10 cellular contexts compared by ENCODE assay signal in the genomic region with DNA sequence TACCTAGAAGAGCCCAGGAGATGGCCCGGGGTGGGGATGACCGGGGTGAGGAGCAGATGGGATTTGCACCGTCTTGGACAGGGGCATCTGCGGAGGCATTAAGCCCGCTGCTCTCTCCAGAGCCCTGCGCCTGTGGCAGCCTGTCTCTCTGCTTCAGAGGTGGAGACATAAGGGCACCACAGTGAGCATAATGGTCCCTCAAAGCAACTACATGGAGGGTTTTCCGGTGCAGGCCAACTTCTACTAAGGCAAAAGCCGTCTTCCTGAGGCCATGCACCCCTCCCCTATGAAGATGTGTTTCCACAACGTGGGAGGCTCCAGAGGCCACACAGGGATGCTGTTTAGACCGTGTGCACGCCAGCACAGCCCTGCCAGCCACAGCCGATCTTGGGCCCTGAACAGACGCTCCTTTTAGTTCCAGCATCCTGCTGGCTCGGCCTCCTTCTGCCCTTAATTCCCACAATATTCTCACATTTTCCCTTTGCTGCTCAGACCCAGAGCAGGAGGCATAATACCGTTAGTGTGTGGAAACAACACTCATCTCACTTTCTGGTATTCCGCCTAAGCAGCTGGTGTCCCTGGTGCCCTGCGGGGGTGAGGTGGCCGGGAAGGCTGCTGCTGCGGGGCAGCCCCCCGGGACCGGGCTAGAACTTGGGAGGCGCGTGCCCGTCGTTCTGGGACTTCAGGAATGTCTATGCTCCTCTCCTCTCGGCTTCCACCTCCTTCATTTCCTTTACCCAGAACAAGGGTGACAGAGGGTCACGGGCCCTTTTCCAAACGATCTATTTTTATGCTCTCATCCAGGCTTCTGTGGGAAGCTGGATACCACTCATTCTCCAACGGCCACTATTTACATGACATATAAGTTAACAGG.
DNase-seq lines count a peak whose midpoint lies in the region; TF ChIP-seq lines count a peak whose summit lies in the region.
"Had no signal": no experiment of that assay in that cellular context is flagged by ENCODE, and none has a peak within 500 bp of the region (broad histone marks: within the 10 kb centered on the region; RNA-seq: fewer than 3 reads in every experiment).

No MANE protein-coding gene starts in this region.

- intact Hi-C loops in MCF 10A (cut with micrococcal nuclease) (no loop called here), mammary epithelial cell (cut with micrococcal nuclease) (no loop called here)

- H3K9me3 Mint-ChIP-seq in MCF 10A (ENCODE audit: unreplicated experiment), result peaks cover 7% of the 10 kb centered on the region
- peaks cover 3% of the 10 kb centered on the region for H3K9me3 Mint-ChIP-seq in glutamatergic neuron (ENCODE audit: unreplicated experiment)
- H3K9me3 Mint-ChIP-seq in activated T-cell treated with anti-CD3 and anti-CD28 coated beads, Interleukin-2, amount 50 U/mL, for 24 hours, result peaks cover 5% of the 10 kb centered on the region

- TF ChIP-seq CTCF in MCF 10A (IDR thresholded peaks at IDR 0.05; ENCODE audit: unreplicated experiment), result no peak
- TF ChIP-seq CTCF in mammary epithelial cell (conservative IDR thresholded peaks at IDR 0.05 in 1 of 2, IDR thresholded peaks at IDR 0.05 in 1 of 2; ENCODE audit: extremely low read depth in 1 of 2, insufficient read depth in 1 of 2, low read depth in 1 of 2, low read length in 2 of 2), result no peak
- no peak for TF ChIP-seq CTCF in fibroblast of villous mesenchyme (IDR thresholded peaks at IDR 0.05; ENCODE audit: insufficient read depth, low read depth, low read length)
- no peak for TF ChIP-seq CTCF in osteoblast (IDR thresholded peaks at IDR 0.05; ENCODE audit: extremely low read depth, low read depth, low read length)
- TF ChIP-seq CTCF in glutamatergic neuron (IDR thresholded peaks at IDR 0.05; ENCODE audit: partially characterized antibody, unreplicated experiment), result no peak

- H2AFZ ChIP-seq in mammary epithelial cell (ENCODE audit: low read depth, low read length) (no peak overlapping the region), osteoblast (ENCODE audit: low read length) (peak overlapping the region; percentile 35)

- H3K27ac Mint-ChIP-seq in MCF 10A (ENCODE audit: low read depth, unreplicated experiment), result peak overlapping the region; percentile 77
- H3K27ac Mint-ChIP-seq in glutamatergic neuron (ENCODE audit: unreplicated experiment), result no peak overlapping the region
- no peak overlapping the region for H3K27ac Mint-ChIP-seq in activated T-cell treated with anti-CD3 and anti-CD28 coated beads, Interleukin-2, amount 50 U/mL, for 24 hours

- H3K27me3 Mint-ChIP-seq in MCF 10A (ENCODE audit: insufficient read depth, unreplicated experiment) (no peaks in the 10 kb centered on the region), glutamatergic neuron (ENCODE audit: unreplicated experiment) (no peaks in the 10 kb centered on the region)
- no peaks in the 10 kb centered on the region for H3K27me3 Mint-ChIP-seq in activated T-cell treated with anti-CD3 and anti-CD28 coated beads, Interleukin-2, amount 50 U/mL, for 24 hours

- no peaks in the 10 kb centered on the region for H3K9me3 ChIP-seq in mammary epithelial cell (replicated peaks; ENCODE audit: insufficient read depth, low read length)
- no peaks in the 10 kb centered on the region for H3K9me3 ChIP-seq in osteoblast (ENCODE audit: low read depth, low read length)
- H3K9me3 ChIP-seq: prostate gland had no signal

- POLR2A ChIA-PET in MCF 10A (lab: Yijun Ruan, JAX), result interaction anchor here (0.5 kb wide), 1 partner anchor 10 kb away, joined by 3 read pairs; no protein-coding TSS in a partner anchor

- no peaks in the 10 kb centered on the region for H4K20me1 ChIP-seq in mammary epithelial cell (ENCODE audit: insufficient read depth, low read length)
- H4K20me1 ChIP-seq in osteoblast (ENCODE audit: insufficient read depth, low read length), result peaks cover 18% of the 10 kb centered on the region

- no peak overlapping the region for H3K9ac ChIP-seq in mammary epithelial cell (ENCODE audit: insufficient read depth, low read length)

- H3K4me1 ChIP-seq in mammary epithelial cell (ENCODE audit: insufficient read depth, low read length) (no peaks in the 10 kb centered on the region), osteoblast (ENCODE audit: insufficient read depth, low read length) (peaks cover 22% of the 10 kb centered on the region)
- H3K4me1 ChIP-seq: prostate gland had no signal

- CTCF ChIA-PET in MCF 10A (lab: Yijun Ruan, JAX) (no interaction called here), mammary epithelial cell (lab: Charles Lee; ENCODE audit: low non-redundant PET) (interaction anchor here (0.6 kb wide), 1 partner anchor 15 kb away, joined by 3 read pairs; no protein-coding TSS in a partner anchor)

- H3K27ac ChIP-seq in mammary epithelial cell (ENCODE audit: insufficient read depth, low read depth, low read length) (no peak overlapping the region), osteoblast (ENCODE audit: low read depth, low read length) (peak overlapping the region; percentile 78)
- H3K27ac ChIP-seq: epithelial cell of prostate, prostate gland had no signal

- no peak for DNase-seq in MCF 10A (ENCODE audit: unreplicated experiment)
- no peak for DNase-seq in mammary epithelial cell
- peak; percentile 92 for DNase-seq in fibroblast of villous mesenchyme (ENCODE audit: low read depth)
- peak; percentile 86 for DNase-seq in osteoblast (ENCODE audit: insufficient read length, low spot score, missing footprints)
- DNase-seq in Kasumi-1 (lab: John Stamatoyannopoulos, UW), result no peak
- DNase-seq in glutamatergic neuron, result no peak
- DNase-seq in activated T-cell treated with anti-CD3 and anti-CD28 coated beads, Interleukin-2, amount 50 U/mL, for 24 hours, result no peak
- no peak for DNase-seq in germinal center (ENCODE audit: low spot score)

- H3K36me3 ChIP-seq in mammary epithelial cell (ENCODE audit: insufficient read depth, low read length) (no peaks in the 10 kb centered on the region), osteoblast (ENCODE audit: insufficient read depth, low read length) (peaks cover 25% of the 10 kb centered on the region)
- H3K36me3 ChIP-seq: prostate gland had no signal

- H3K4me2 ChIP-seq in mammary epithelial cell (ENCODE audit: insufficient read depth, low read depth, low read length) (no peak overlapping the region), osteoblast (ENCODE audit: insufficient read depth, low read length) (peak overlapping the region; percentile 65)

- dilution Hi-C loops in mammary epithelial cell (cut with HindIII; ENCODE audit: low sequenced_read_pairs), result loop anchor here (5.0 kb wide), 2 partner anchors 48 to 87 kb away; no protein-coding TSS in a partner anchor

- no peaks in the 10 kb centered on the region for H3K27me3 ChIP-seq in mammary epithelial cell (ENCODE audit: insufficient read depth, low read length)
- no peaks in the 10 kb centered on the region for H3K27me3 ChIP-seq in osteoblast (ENCODE audit: insufficient read depth, low read length)

- H3K36me3 Mint-ChIP-seq in MCF 10A (ENCODE audit: insufficient read depth, unreplicated experiment) (peaks cover 53% of the 10 kb centered on the region), glutamatergic neuron (ENCODE audit: unreplicated experiment) (no peaks in the 10 kb centered on the region)
- no peaks in the 10 kb centered on the region for H3K36me3 Mint-ChIP-seq in activated T-cell treated with anti-CD3 and anti-CD28 coated beads, Interleukin-2, amount 50 U/mL, for 24 hours (ENCODE audit: low read depth)

- no TSS peak for BruUV-seq in MCF 10A (replicated peaks; lab: Mats Ljungman, UMichigan)
- no TSS peak for BruUV-seq in mammary epithelial cell (replicated peaks; lab: Mats Ljungman, UMichigan)

- H3K4me1 Mint-ChIP-seq in MCF 10A (ENCODE audit: insufficient read depth, unreplicated experiment) (no peaks in the 10 kb centered on the region), glutamatergic neuron (ENCODE audit: low read depth, unreplicated experiment) (peaks cover 7% of the 10 kb centered on the region)
- H3K4me1 Mint-ChIP-seq in activated T-cell treated with anti-CD3 and anti-CD28 coated beads, Interleukin-2, amount 50 U/mL, for 24 hours (ENCODE audit: low read depth), result peaks cover 8% of the 10 kb centered on the region

- H3K4me3 ChIP-seq in mammary epithelial cell (replicated peaks in 1 of 3; ENCODE audit: insufficient read depth in 1 of 3, low read depth in 2 of 3, low read length in 3 of 3), result no peak overlapping the region
- H3K4me3 ChIP-seq in fibroblast of villous mesenchyme (ENCODE audit: low read depth, low read length), result no peak overlapping the region
- H3K4me3 ChIP-seq in osteoblast (ENCODE audit: insufficient read depth, low read length), result peak overlapping the region; percentile 40
- H3K4me3 ChIP-seq: prostate gland had no signal

- no peaks in the 10 kb centered on the region for H3K79me2 ChIP-seq in mammary epithelial cell (ENCODE audit: insufficient read depth, low read length)
- no peaks in the 10 kb centered on the region for H3K79me2 ChIP-seq in osteoblast (ENCODE audit: insufficient read depth, low read length)

- H3K4me3 Mint-ChIP-seq in MCF 10A (ENCODE audit: unreplicated experiment) (no peak overlapping the region), glutamatergic neuron (ENCODE audit: unreplicated experiment) (no peak overlapping the region)
- H3K4me3 Mint-ChIP-seq in activated T-cell treated with anti-CD3 and anti-CD28 coated beads, Interleukin-2, amount 50 U/mL, for 24 hours, result no peak overlapping the region

- WGBS in mammary epithelial cell (ENCODE audit: low coverage, missing lambda C conversion rate), result 61% methylated on average over 28 of the region's 29 CpGs

- in situ Hi-C loops in mammary epithelial cell (cut with MboI; ENCODE audit: low sequenced_read_pairs in 2 of 2), result no loop called here

Comparison
In these comparisons a context has a peak if more than half of its experiments do, and no peak if none do; other contexts are left out.
1. DNase-seq: peak in fibroblast of villous mesenchyme (single experiment) and osteoblast (single experiment); none in MCF 10A (single experiment), mammary epithelial cell (single experiment), Kasumi-1 (0 of 2), glutamatergic neuron (single experiment), activated T-cell treated with anti-CD3 and anti-CD28 coated beads, Interleukin-2, amount 50 U/mL, for 24 hours (single experiment) and germinal center (single experiment).